1 cellular context compared by ENCODE assay signal in genomic region chr1:28668956-28669719, GRCh38.
TF ChIP-seq lines count a peak whose summit lies in the region.

No MANE protein-coding gene starts in this region.

TF ChIP-seq in HepG2, 621 proteins besides CTCF, POLR2A, EP300 and RAD21 (continued from another document and continues in another):
- TF ChIP-seq ZNF639 (CRISPR knock-in tag; conservative IDR thresholded peaks at IDR 0.05) = 0 out of 2 replicates have a peak, but pooled peaks have one; percentile 26
- no peak for TF ChIP-seq NFKBIZ (CRISPR knock-in tag; IDR thresholded peaks at IDR 0.05)
- no peak for TF ChIP-seq KDM1A (CRISPR knock-in tag; IDR thresholded peaks at IDR 0.05)
- TF ChIP-seq, protein P1, sequence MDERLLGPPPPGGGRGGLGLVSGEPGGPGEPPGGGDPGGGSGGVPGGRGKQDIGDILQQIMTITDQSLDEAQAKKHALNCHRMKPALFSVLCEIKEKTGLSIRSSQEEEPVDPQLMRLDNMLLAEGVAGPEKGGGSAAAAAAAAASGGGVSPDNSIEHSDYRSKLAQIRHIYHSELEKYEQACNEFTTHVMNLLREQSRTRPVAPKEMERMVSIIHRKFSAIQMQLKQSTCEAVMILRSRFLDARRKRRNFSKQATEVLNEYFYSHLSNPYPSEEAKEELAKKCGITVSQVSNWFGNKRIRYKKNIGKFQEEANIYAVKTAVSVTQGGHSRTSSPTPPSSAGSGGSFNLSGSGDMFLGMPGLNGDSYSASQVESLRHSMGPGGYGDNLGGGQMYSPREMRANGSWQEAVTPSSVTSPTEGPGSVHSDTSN (CRISPR knock-in tag; IDR thresholded peaks at IDR 0.05) = no peak
- TF ChIP-seq MED13 (CRISPR knock-in tag; IDR thresholded peaks at IDR 0.05) = no peak
- TF ChIP-seq ARNT2 (CRISPR knock-in tag; IDR thresholded peaks at IDR 0.05; ENCODE audit: low read depth) = no peak
- 0 out of 2 replicates have a peak, but pooled peaks have one; percentile 8 for TF ChIP-seq ZSCAN31 (CRISPR knock-in tag; IDR thresholded peaks at IDR 0.05; ENCODE audit: low read depth)
- peak; percentile 32 for TF ChIP-seq XRCC5 (optimal IDR thresholded peaks at IDR 0.05; ENCODE audit: low read length)
- no peak for TF ChIP-seq BRCA1 (CRISPR knock-in tag; IDR thresholded peaks at IDR 0.05)
- TF ChIP-seq ZNF574 (CRISPR knock-in tag; IDR thresholded peaks at IDR 0.05) = 0 out of 2 replicates have a peak, but pooled peaks have one; percentile 39
- peak; percentile 46; the same call in 1 of the 2 replicates for TF ChIP-seq HNF4A (CRISPR knock-in tag; IDR thresholded peaks at IDR 0.05)
- TF ChIP-seq ZNF446 (CRISPR knock-in tag; IDR thresholded peaks at IDR 0.05) = 0 out of 2 replicates have a peak, but pooled peaks have one; percentile 28
- peak; percentile 20; the same call in 1 of the 2 replicates for TF ChIP-seq KDM5B (CRISPR knock-in tag; IDR thresholded peaks at IDR 0.05; ENCODE audit: borderline replicate concordance)
- TF ChIP-seq, protein P2, sequence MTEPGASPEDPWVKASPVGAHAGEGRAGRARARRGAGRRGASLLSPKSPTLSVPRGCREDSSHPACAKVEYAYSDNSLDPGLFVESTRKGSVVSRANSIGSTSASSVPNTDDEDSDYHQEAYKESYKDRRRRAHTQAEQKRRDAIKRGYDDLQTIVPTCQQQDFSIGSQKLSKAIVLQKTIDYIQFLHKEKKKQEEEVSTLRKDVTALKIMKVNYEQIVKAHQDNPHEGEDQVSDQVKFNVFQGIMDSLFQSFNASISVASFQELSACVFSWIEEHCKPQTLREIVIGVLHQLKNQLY (CRISPR knock-in tag; IDR thresholded peaks at IDR 0.05) = no peak
- peak; percentile 34; the same call in 1 of the 2 replicates for TF ChIP-seq TAF1 (CRISPR knock-in tag; IDR thresholded peaks at IDR 0.05)
- TF ChIP-seq DR1 (CRISPR knock-in tag; IDR thresholded peaks at IDR 0.05) = no peak
- no peak for TF ChIP-seq ARNTL (CRISPR knock-in tag; IDR thresholded peaks at IDR 0.05)
- TF ChIP-seq ZNF792 (CRISPR knock-in tag; IDR thresholded peaks at IDR 0.05) = no peak
- no peak for TF ChIP-seq ZSCAN5A (CRISPR knock-in tag; IDR thresholded peaks at IDR 0.05; ENCODE audit: borderline replicate concordance)
- TF ChIP-seq PHF20 (CRISPR knock-in tag; IDR thresholded peaks at IDR 0.05) = peak; percentile 26; the same call in 1 of the 2 replicates
- peak; percentile 40; the same call in 1 of the 2 replicates for TF ChIP-seq ZNF205 (CRISPR knock-in tag; IDR thresholded peaks at IDR 0.05)
- TF ChIP-seq, protein P3, sequence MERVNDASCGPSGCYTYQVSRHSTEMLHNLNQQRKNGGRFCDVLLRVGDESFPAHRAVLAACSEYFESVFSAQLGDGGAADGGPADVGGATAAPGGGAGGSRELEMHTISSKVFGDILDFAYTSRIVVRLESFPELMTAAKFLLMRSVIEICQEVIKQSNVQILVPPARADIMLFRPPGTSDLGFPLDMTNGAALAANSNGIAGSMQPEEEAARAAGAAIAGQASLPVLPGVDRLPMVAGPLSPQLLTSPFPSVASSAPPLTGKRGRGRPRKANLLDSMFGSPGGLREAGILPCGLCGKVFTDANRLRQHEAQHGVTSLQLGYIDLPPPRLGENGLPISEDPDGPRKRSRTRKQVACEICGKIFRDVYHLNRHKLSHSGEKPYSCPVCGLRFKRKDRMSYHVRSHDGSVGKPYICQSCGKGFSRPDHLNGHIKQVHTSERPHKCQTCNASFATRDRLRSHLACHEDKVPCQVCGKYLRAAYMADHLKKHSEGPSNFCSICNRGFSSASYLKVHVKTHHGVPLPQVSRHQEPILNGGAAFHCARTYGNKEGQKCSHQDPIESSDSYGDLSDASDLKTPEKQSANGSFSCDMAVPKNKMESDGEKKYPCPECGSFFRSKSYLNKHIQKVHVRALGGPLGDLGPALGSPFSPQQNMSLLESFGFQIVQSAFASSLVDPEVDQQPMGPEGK (CRISPR knock-in tag; IDR thresholded peaks at IDR 0.05) = peak; percentile 83
- no peak for TF ChIP-seq ZNF142 (CRISPR knock-in tag; IDR thresholded peaks at IDR 0.05)
- TF ChIP-seq, protein P4, sequence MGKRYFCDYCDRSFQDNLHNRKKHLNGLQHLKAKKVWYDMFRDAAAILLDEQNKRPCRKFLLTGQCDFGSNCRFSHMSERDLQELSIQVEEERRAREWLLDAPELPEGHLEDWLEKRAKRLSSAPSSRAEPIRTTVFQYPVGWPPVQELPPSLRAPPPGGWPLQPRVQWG (CRISPR knock-in tag; IDR thresholded peaks at IDR 0.05; ENCODE audit: borderline replicate concordance, low read depth) = no peak
- TF ChIP-seq, protein P5, sequence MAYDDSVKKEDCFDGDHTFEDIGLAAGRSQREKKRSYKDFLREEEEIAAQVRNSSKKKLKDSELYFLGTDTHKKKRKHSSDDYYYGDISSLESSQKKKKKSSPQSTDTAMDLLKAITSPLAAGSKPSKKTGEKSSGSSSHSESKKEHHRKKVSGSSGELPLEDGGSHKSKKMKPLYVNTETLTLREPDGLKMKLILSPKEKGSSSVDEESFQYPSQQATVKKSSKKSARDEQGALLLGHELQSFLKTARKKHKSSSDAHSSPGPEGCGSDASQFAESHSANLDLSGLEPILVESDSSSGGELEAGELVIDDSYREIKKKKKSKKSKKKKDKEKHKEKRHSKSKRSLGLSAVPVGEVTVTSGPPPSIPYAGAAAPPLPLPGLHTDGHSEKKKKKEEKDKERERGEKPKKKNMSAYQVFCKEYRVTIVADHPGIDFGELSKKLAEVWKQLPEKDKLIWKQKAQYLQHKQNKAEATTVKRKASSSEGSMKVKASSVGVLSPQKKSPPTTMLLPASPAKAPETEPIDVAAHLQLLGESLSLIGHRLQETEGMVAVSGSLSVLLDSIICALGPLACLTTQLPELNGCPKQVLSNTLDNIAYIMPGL (CRISPR knock-in tag; IDR thresholded peaks at IDR 0.05; ENCODE audit: borderline replicate concordance in 1 of 2, low read depth in 1 of 2) = peak in 1 of 2 experiments; percentile 43; a peak in 1 of 4 replicates
- 0 out of 2 replicates have a peak, but pooled peaks have one; percentile 33 for TF ChIP-seq ZBTB20 (CRISPR knock-in tag; IDR thresholded peaks at IDR 0.05; ENCODE audit: borderline replicate concordance, low read depth)
- no peak for TF ChIP-seq PCBP2 (optimal IDR thresholded peaks at IDR 0.05; ENCODE audit: low read depth, low read length, poor library complexity, severe bottlenecking)
- no peak for TF ChIP-seq KLF16 (CRISPR knock-in tag; IDR thresholded peaks at IDR 0.05)
- peak; percentile 35; the same call in 1 of the 2 replicates for TF ChIP-seq ZNF598 (CRISPR knock-in tag; IDR thresholded peaks at IDR 0.05; ENCODE audit: borderline replicate concordance)
- TF ChIP-seq IRF9 (CRISPR knock-in tag; IDR thresholded peaks at IDR 0.05; ENCODE audit: borderline replicate concordance) = peak; percentile 46; the same call in 1 of the 2 replicates
- no peak for TF ChIP-seq ATF7 (IDR thresholded peaks at IDR 0.05)
- TF ChIP-seq ATF7 (CRISPR knock-in tag; IDR thresholded peaks at IDR 0.05) = peak; percentile 46; the same call in 1 of the 2 replicates
- TF ChIP-seq CREM (IDR thresholded peaks at IDR 0.05) = no peak
- no peak for TF ChIP-seq CREM (CRISPR knock-in tag; IDR thresholded peaks at IDR 0.05)
- peak; percentile 74 for TF ChIP-seq AGO2 (optimal IDR thresholded peaks at IDR 0.05; ENCODE audit: low read depth, low read length)
- peak; percentile 59 for TF ChIP-seq PHF8 (CRISPR knock-in tag; IDR thresholded peaks at IDR 0.05)
- TF ChIP-seq, protein P6, sequence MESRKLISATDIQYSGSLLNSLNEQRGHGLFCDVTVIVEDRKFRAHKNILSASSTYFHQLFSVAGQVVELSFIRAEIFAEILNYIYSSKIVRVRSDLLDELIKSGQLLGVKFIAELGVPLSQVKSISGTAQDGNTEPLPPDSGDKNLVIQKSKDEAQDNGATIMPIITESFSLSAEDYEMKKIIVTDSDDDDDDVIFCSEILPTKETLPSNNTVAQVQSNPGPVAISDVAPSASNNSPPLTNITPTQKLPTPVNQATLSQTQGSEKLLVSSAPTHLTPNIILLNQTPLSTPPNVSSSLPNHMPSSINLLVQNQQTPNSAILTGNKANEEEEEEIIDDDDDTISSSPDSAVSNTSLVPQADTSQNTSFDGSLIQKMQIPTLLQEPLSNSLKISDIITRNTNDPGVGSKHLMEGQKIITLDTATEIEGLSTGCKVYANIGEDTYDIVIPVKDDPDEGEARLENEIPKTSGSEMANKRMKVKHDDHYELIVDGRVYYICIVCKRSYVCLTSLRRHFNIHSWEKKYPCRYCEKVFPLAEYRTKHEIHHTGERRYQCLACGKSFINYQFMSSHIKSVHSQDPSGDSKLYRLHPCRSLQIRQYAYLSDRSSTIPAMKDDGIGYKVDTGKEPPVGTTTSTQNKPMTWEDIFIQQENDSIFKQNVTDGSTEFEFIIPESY (CRISPR knock-in tag; IDR thresholded peaks at IDR 0.05) = no peak
- TF ChIP-seq KMT2B (CRISPR knock-in tag; IDR thresholded peaks at IDR 0.05) = 0 out of 2 replicates have a peak, but pooled peaks have one; percentile 37
- TF ChIP-seq SRSF1 (optimal IDR thresholded peaks at IDR 0.05; ENCODE audit: low read depth, low read length) = peak; percentile 90
